Comparison of ENCODE assay signal across 16 cellular contexts in genomic region chr12:114975283-114975973, GRCh38.
A peak's percentile ranks its signal among the peaks of the same experiment; 100 is the strongest.
DNase-seq lines count a peak whose midpoint lies in the region; ATAC-seq and TF ChIP-seq lines count a peak whose summit lies in the region.
"Had no signal": no experiment of that assay in that cellular context is flagged by ENCODE, and none has a peak within 500 bp of the region (broad histone marks: within the 10 kb centered on the region; RNA-seq: fewer than 3 reads in every experiment).

No MANE protein-coding gene starts in this region.

- H3K4me2 ChIP-seq in IMR-90 (ENCODE audit: low read depth, low read length) (no peak overlapping the region), smooth muscle cell (no peak overlapping the region)
- H3K4me2 ChIP-seq: BLaER1 had no signal

- peak overlapping the region; percentile 44; the same call in 1 of the 2 replicates for H2BK120ac ChIP-seq in IMR-90 (ENCODE audit: low read depth, low read length)

- TF ChIP-seq CTCF in IMR-90 (conservative IDR thresholded peaks at IDR 0.05; ENCODE audit: low read depth, low read length) (no peak), mesothelial cell of epicardium (IDR thresholded peaks at IDR 0.05; ENCODE audit: unreplicated experiment) (no peak), smooth muscle cell (IDR thresholded peaks at IDR 0.05; ENCODE audit: borderline replicate concordance, insufficient read depth, poor library complexity, severe bottlenecking) (no peak)

- H3K9me3 ChIP-seq in IMR-90 (ENCODE audit: control insufficient read depth, insufficient read depth, low read length) (no peaks in the 10 kb centered on the region), smooth muscle cell (replicated peaks; ENCODE audit: low read depth) (no peaks in the 10 kb centered on the region)
- no peaks in the 10 kb centered on the region for H3K9me3 ChIP-seq in effector memory CD4-positive, alpha-beta T cell (ENCODE audit: control insufficient read depth, low read length)
- H3K9me3 ChIP-seq: BLaER1, HAP-1 had no signal

- peaks cover 15% of the 10 kb centered on the region for H3K36me3 Mint-ChIP-seq in mesothelial cell of epicardium
- H3K36me3 Mint-ChIP-seq: CD14-positive monocyte; CD4-positive, alpha-beta memory T cell had no signal

- CTCF ChIA-PET in IMR-90 (lab: Yijun Ruan, JAX), result interaction anchor here (0.6 kb wide), 1 partner anchor 276 kb away, joined by 3 read pairs; no protein-coding TSS in a partner anchor

- no peak for TF ChIP-seq RAD21 in IMR-90 (IDR thresholded peaks at IDR 0.05; ENCODE audit: low read length)

- H3K79me1 ChIP-seq in IMR-90 (ENCODE audit: low read depth in 1 of 2, low read length in 2 of 2), result no peaks in the 10 kb centered on the region

- H2BK5ac ChIP-seq in IMR-90 (ENCODE audit: low read depth, low read length, poor library complexity, severe bottlenecking), result no peak overlapping the region

- H3K9me1 ChIP-seq in IMR-90 (ENCODE audit: insufficient read depth, low read length), result no peaks in the 10 kb centered on the region

- H2AK5ac ChIP-seq in IMR-90 (ENCODE audit: low read depth, low read length), result no peak overlapping the region

- H3K27me3 ChIP-seq in IMR-90 (ENCODE audit: control insufficient read depth, insufficient read depth, low read length) (no peaks in the 10 kb centered on the region), smooth muscle cell (ENCODE audit: low read depth) (no peaks in the 10 kb centered on the region)
- no peaks in the 10 kb centered on the region for H3K27me3 ChIP-seq in effector memory CD4-positive, alpha-beta T cell (replicated peaks; ENCODE audit: control insufficient read depth, insufficient read depth, low read length, poor library complexity, severe bottlenecking)
- H3K27me3 ChIP-seq: BLaER1 had no signal

- peaks cover 11% of the 10 kb centered on the region for H3K9me3 Mint-ChIP-seq in mesothelial cell of epicardium

- H3K27ac ChIP-seq in IMR-90 (ENCODE audit: insufficient read depth, low read length) (no peak overlapping the region), smooth muscle cell (ENCODE audit: low read depth) (peak overlapping the region; percentile 75)
- H3K27ac ChIP-seq in effector memory CD4-positive, alpha-beta T cell (ENCODE audit: insufficient read depth, low read length, poor library complexity, severe bottlenecking), result no peak overlapping the region
- H3K27ac ChIP-seq: BLaER1 had no signal

- no peak overlapping the region for H3K14ac ChIP-seq in IMR-90 (replicated peaks; ENCODE audit: low read depth, low read length)

- H3K4ac ChIP-seq in IMR-90 (ENCODE audit: low read depth, low read length), result no peak overlapping the region

- no peak overlapping the region for H2AK9ac ChIP-seq in IMR-90 (replicated peaks; ENCODE audit: low read depth, low read length, poor library complexity)

- TF ChIP-seq POLR2A in IMR-90 (IDR thresholded peaks at IDR 0.05; ENCODE audit: low read depth, low read length), result no peak

- H4K5ac ChIP-seq in IMR-90 (ENCODE audit: low read depth, low read length), result no peak overlapping the region

- peak overlapping the region; percentile 52; the same call in 1 of the 2 replicates for H3K18ac ChIP-seq in IMR-90 (ENCODE audit: low read depth, low read length)

- peak overlapping the region; percentile 81 for H3K27ac Mint-ChIP-seq in mesothelial cell of epicardium
- H3K27ac Mint-ChIP-seq: CD14-positive monocyte; CD4-positive, alpha-beta memory T cell had no signal

- H3K36me3 ChIP-seq in IMR-90 (ENCODE audit: control insufficient read depth, insufficient read depth, low read length) (no peaks in the 10 kb centered on the region), smooth muscle cell (ENCODE audit: low read depth) (no peaks in the 10 kb centered on the region)
- no peaks in the 10 kb centered on the region for H3K36me3 ChIP-seq in effector memory CD4-positive, alpha-beta T cell (ENCODE audit: control insufficient read depth, insufficient read depth, low read length)
- H3K36me3 ChIP-seq: BLaER1, HAP-1 had no signal

- H3K9ac ChIP-seq in IMR-90 (ENCODE audit: low read depth, low read length), result no peak overlapping the region
- H3K9ac ChIP-seq in smooth muscle cell (ENCODE audit: low read depth), result no peak overlapping the region
- H3K9ac ChIP-seq: BLaER1, GM23248 had no signal

- no peak overlapping the region for H3K4me3 Mint-ChIP-seq in mesothelial cell of epicardium
- H3K4me3 Mint-ChIP-seq: CD14-positive monocyte; CD4-positive, alpha-beta memory T cell had no signal

- peaks cover 16% of the 10 kb centered on the region for H3K4me1 Mint-ChIP-seq in mesothelial cell of epicardium
- H3K4me1 Mint-ChIP-seq: CD14-positive monocyte; CD4-positive, alpha-beta memory T cell had no signal

- no peak for DNase-seq in Right ventricle myocardium superior
- DNase-seq in cardiac septum (ENCODE audit: low spot score), result no peak
- no peak for DNase-seq in IMR-90
- no peak for DNase-seq in mesothelial cell of epicardium (ENCODE audit: low spot score in 2 of 2, unreplicated experiment in 2 of 2)
- DNase-seq in smooth muscle cell (lab: John Stamatoyannopoulos, UW; ENCODE audit: unreplicated experiment), result no peak
- no peak for DNase-seq in EL
- no peak for DNase-seq in effector memory CD4-positive, alpha-beta T cell
- DNase-seq: 8988T; Calu3; CD4-positive, alpha-beta memory T cell; DMS79 treated with DMSO at 0.1 percent for 48 hours had no signal

- H3K56ac ChIP-seq in IMR-90 (ENCODE audit: extremely low read depth, insufficient read depth, low read length), result no peak overlapping the region

- H4K91ac ChIP-seq in IMR-90 (ENCODE audit: insufficient read depth, low read depth, low read length), result no peak overlapping the region

- ATAC-seq in Right ventricle myocardium superior (ENCODE audit: poor library complexity) (peak; percentile 78), IMR-90 (ENCODE audit: low read depth) (no peak), GM21381 (IDR thresholded peaks at IDR 0.05; ENCODE audit: unreplicated experiment) (no peak)

- H3K27me3 Mint-ChIP-seq in mesothelial cell of epicardium (ENCODE audit: low read depth), result no peaks in the 10 kb centered on the region
- H3K27me3 Mint-ChIP-seq: CD4-positive, alpha-beta memory T cell had no signal

- in situ Hi-C loops in IMR-90 (cut with MboI; ENCODE audit: low sequenced_read_pairs), result no loop called here

- dilution Hi-C loops in IMR-90 (cut with HindIII; ENCODE audit: low sequenced_read_pairs, unreplicated experiment), result no loop called here

- no peaks in the 10 kb centered on the region for H3K4me1 ChIP-seq in IMR-90 (ENCODE audit: control insufficient read depth, insufficient read depth, low read length)
- no peaks in the 10 kb centered on the region for H3K4me1 ChIP-seq in smooth muscle cell (ENCODE audit: low read depth)
- H3K4me1 ChIP-seq in effector memory CD4-positive, alpha-beta T cell (ENCODE audit: control insufficient read depth, insufficient read depth, low read length, poor library complexity, severe bottlenecking), result no peaks in the 10 kb centered on the region
- H3K4me1 ChIP-seq: BLaER1, HAP-1 had no signal

- no peak overlapping the region for H4K8ac ChIP-seq in IMR-90 (ENCODE audit: low read depth in 2 of 2, low read length in 2 of 2)

- H2BK15ac ChIP-seq in IMR-90 (ENCODE audit: low read depth, low read length), result peak overlapping the region; percentile 59; the same call in 1 of the 3 replicates

- H4K20me1 ChIP-seq in IMR-90 (ENCODE audit: insufficient read depth, low read length) (no peaks in the 10 kb centered on the region), smooth muscle cell (ENCODE audit: low read depth) (no peaks in the 10 kb centered on the region)
- H4K20me1 ChIP-seq: BLaER1 had no signal

- peaks cover 6% of the 10 kb centered on the region for H3F3A ChIP-seq in smooth muscle cell (ENCODE audit: low read depth)

- WGBS in IMR-90 (ENCODE audit: extremely low coverage in 2 of 2, insufficient read length in 1 of 2), 2 experiments, result no CpG with 5 or more reads among the region's 6 CpGs
- WGBS in smooth muscle cell (ENCODE audit: low lambda C conversion rate), result 74% methylated on average over 6 of the region's 6 CpGs

- H2BK20ac ChIP-seq in IMR-90 (ENCODE audit: low read depth, low read length), result no peak overlapping the region

- H3K79me2 ChIP-seq in smooth muscle cell (ENCODE audit: low read depth), result no peaks in the 10 kb centered on the region

- H3K23ac ChIP-seq in IMR-90 (ENCODE audit: low read depth, low read length), result no peak overlapping the region

- no peak overlapping the region for H2AFZ ChIP-seq in IMR-90 (replicated peaks; ENCODE audit: low read length, poor library complexity)
- H2AFZ ChIP-seq in smooth muscle cell (ENCODE audit: low read depth), result no peak overlapping the region
- H2AFZ ChIP-seq: GM23248 had no signal

- BruUV-seq in IMR-90 (replicated peaks; lab: Mats Ljungman, UMichigan), result no TSS peak

- H3K4me3 ChIP-seq in IMR-90 (ENCODE audit: insufficient read depth, low read depth, low read length) (no peak overlapping the region), smooth muscle cell (no peak overlapping the region)
- no peak overlapping the region for H3K4me3 ChIP-seq in effector memory CD4-positive, alpha-beta T cell (ENCODE audit: insufficient read depth, low read depth, low read length, poor library complexity, severe bottlenecking)
- H3K4me3 ChIP-seq: BLaER1, GM23248, HAP-1 had no signal

- intact Hi-C loops in Right ventricle myocardium superior (cut with DNase I) (no loop called here), cardiac septum (cut with DNase I) (no loop called here), IMR-90 (cut with micrococcal nuclease) (loop anchor here (5.0 kb wide), 1 partner anchor 293 kb away; the partner anchor contains the start of gene TBX3)

- POLR2A ChIA-PET in IMR-90 (lab: Charles Lee; ENCODE audit: unreplicated experiment), result no interaction called here

TF ChIP-seq in IMR-90, 13 proteins besides CTCF, POLR2A, EP300 and RAD21 (continues in another document):
- TF ChIP-seq RFX5 (IDR thresholded peaks at IDR 0.05; ENCODE audit: low read depth, low read length), result no peak
- no peak for TF ChIP-seq MAZ (IDR thresholded peaks at IDR 0.05; ENCODE audit: borderline replicate concordance, low read depth, low read length)
- TF ChIP-seq FOS (IDR thresholded peaks at IDR 0.05; ENCODE audit: low read depth, low read length), result no peak
- no peak for TF ChIP-seq MXI1 (IDR thresholded peaks at IDR 0.05; ENCODE audit: borderline replicate concordance, low read depth, low read length)
- TF ChIP-seq CEBPB (IDR thresholded peaks at IDR 0.05; ENCODE audit: low read depth, low read length), result no peak
- no peak for TF ChIP-seq CHD1 (IDR thresholded peaks at IDR 0.05; ENCODE audit: low read depth, low read length)
- no peak for TF ChIP-seq RCOR1 (IDR thresholded peaks at IDR 0.05; ENCODE audit: insufficient replicate concordance, low read length)
- TF ChIP-seq MAFK (IDR thresholded peaks at IDR 0.05; ENCODE audit: low read depth, low read length), result no peak
- TF ChIP-seq BHLHE40 (IDR thresholded peaks at IDR 0.05; ENCODE audit: low read depth, low read length), result no peak
